ENCODE assay signal across 17 cellular contexts in genomic region chr11:69312418-69313399, GRCh38. TPM values are rescaled to one million over a fixed set of nuclear protein-coding genes. Genes with fewer than 3 reads are reported as not detected.
A peak's percentile ranks its signal among the peaks of the same experiment; 100 is the strongest.
DNase-seq lines count a peak whose midpoint lies in the region; ATAC-seq and TF ChIP-seq lines count a peak whose summit lies in the region.
"Had no signal": no experiment of that assay in that cellular context is flagged by ENCODE, and none has a peak within 500 bp of the region (broad histone marks: within the 10 kb centered on the region; RNA-seq: fewer than 3 reads in every experiment).

No MANE protein-coding gene starts in this region.

- peak; percentile 17 for DNase-seq in activated naive CD4-positive, alpha-beta T cell treated with anti-CD3 and anti-CD28 coated beads, Interleukin-2, amount 10 ng/mL, durations not matched to agents 7 days and 5 days
- no peak for DNase-seq in activated naive CD4-positive, alpha-beta T cell treated with Interleukin-2 at 50 U/mL for 16 hours
- peak; percentile 25 for DNase-seq in activated naive CD8-positive, alpha-beta T cell treated with anti-CD3 and anti-CD28 coated beads, Interleukin-2, amount 10 ng/mL, durations not matched to agents 7 days and 5 days
- DNase-seq in lower lobe of right lung (no peak), upper lobe of right lung (peak; percentile 60), RKO (ENCODE audit: low spot score) (no peak), cerebellar nuclear complex (lab: John Stamatoyannopoulos, UW) (no peak)
- DNase-seq in stimulated activated CD4-positive, alpha-beta T cell treated with anti-CD3 and anti-CD28 coated beads, Interleukin-15, amount 100 ng/mL, for 24 hours, result no peak
- DNase-seq: activated T-cell treated with anti-CD3 and anti-CD28 coated beads, Interleukin-2, amount 50 U/mL, for 48 hours; effector CD8-positive, alpha-beta T cell; EL; glutamatergic neuron; NCI-H524 treated with DMSO at 0.1 percent for 48 hours; stimulated activated CD4-positive, alpha-beta T cell treated with anti-CD3 and anti-CD28 coated beads, Interleukin-2, amount 100 ng/mL, for 24 hours; stimulated activated naive B cell treated with anti-CD40 and anti-IgM and Interleukin-4, amounts not matched to agents 10 μg/mL and 1 μg/mL and 100 μg/mL, for 72 hours; WERI-Rb-1 had no signal

- H3K27ac ChIP-seq in lower lobe of right lung (peak overlapping the region; percentile 27), upper lobe of right lung (peak overlapping the region; percentile 36)
- H3K27ac ChIP-seq: RWPE1, WERI-Rb-1 had no signal

- no peaks in the 10 kb centered on the region for H3K36me3 ChIP-seq in lower lobe of right lung
- no peaks in the 10 kb centered on the region for H3K36me3 ChIP-seq in upper lobe of right lung
- H3K36me3 ChIP-seq: WERI-Rb-1 had no signal

- H3K4me3 ChIP-seq in lower lobe of right lung (no peak overlapping the region), upper lobe of right lung (no peak overlapping the region)

- peak overlapping the region; percentile 56 for H3K27ac Mint-ChIP-seq in activated naive CD4-positive, alpha-beta T cell treated with anti-CD3 and anti-CD28 coated beads, Interleukin-2, amount 10 ng/mL, durations not matched to agents 7 days and 5 days
- peak overlapping the region; percentile 82 for H3K27ac Mint-ChIP-seq in activated naive CD8-positive, alpha-beta T cell treated with anti-CD3 and anti-CD28 coated beads, Interleukin-2, amount 10 ng/mL, durations not matched to agents 7 days and 5 days

- no peak for ATAC-seq in activated naive CD8-positive, alpha-beta T cell treated with anti-CD3 and anti-CD28 coated beads, Interleukin-2, amount 10 ng/mL, durations not matched to agents 7 days and 5 days (ENCODE audit: low read depth)
- ATAC-seq in lower lobe of right lung, result peak; percentile 30 to 31
- peak; percentile 27 for ATAC-seq in upper lobe of right lung

- CTCF ChIA-PET in activated naive CD4-positive, alpha-beta T cell treated with anti-CD3 and anti-CD28 coated beads, Interleukin-2, amount 10 ng/mL, durations not matched to agents 7 days and 5 days (lab: Charles Lee), result no interaction called here

- H3K27me3 ChIP-seq in lower lobe of right lung (ENCODE audit: low read depth) (no peaks in the 10 kb centered on the region), upper lobe of right lung (no peaks in the 10 kb centered on the region)

- H3K9me3 ChIP-seq in lower lobe of right lung, result no peaks in the 10 kb centered on the region
- no peaks in the 10 kb centered on the region for H3K9me3 ChIP-seq in upper lobe of right lung

- no peaks in the 10 kb centered on the region for H3K9me3 Mint-ChIP-seq in activated naive CD4-positive, alpha-beta T cell treated with anti-CD3 and anti-CD28 coated beads, Interleukin-2, amount 10 ng/mL, durations not matched to agents 7 days and 5 days
- H3K9me3 Mint-ChIP-seq in activated naive CD8-positive, alpha-beta T cell treated with anti-CD3 and anti-CD28 coated beads, Interleukin-2, amount 10 ng/mL, durations not matched to agents 7 days and 5 days, result no peaks in the 10 kb centered on the region

- H3K4me1 ChIP-seq in lower lobe of right lung, result peaks cover 26% of the 10 kb centered on the region
- H3K4me1 ChIP-seq in upper lobe of right lung, result peaks cover 24% of the 10 kb centered on the region

- peaks cover 33% of the 10 kb centered on the region for H3K4me1 Mint-ChIP-seq in activated naive CD4-positive, alpha-beta T cell treated with anti-CD3 and anti-CD28 coated beads, Interleukin-2, amount 10 ng/mL, durations not matched to agents 7 days and 5 days
- H3K4me1 Mint-ChIP-seq in activated naive CD8-positive, alpha-beta T cell treated with anti-CD3 and anti-CD28 coated beads, Interleukin-2, amount 10 ng/mL, durations not matched to agents 7 days and 5 days, result peaks cover 16% of the 10 kb centered on the region

- POLR2A ChIA-PET in activated naive CD8-positive, alpha-beta T cell treated with anti-CD3 and anti-CD28 coated beads, Interleukin-2, amount 10 ng/mL, durations not matched to agents 7 days and 5 days (lab: Charles Lee), result interaction anchor here (0.8 to 3.0 kb wide), 3 partner anchors 11 to 195 kb away, joined by 3 to 30 read pairs (median 8); no protein-coding TSS in a partner anchor

- H3K27me3 Mint-ChIP-seq in activated naive CD4-positive, alpha-beta T cell treated with anti-CD3 and anti-CD28 coated beads, Interleukin-2, amount 10 ng/mL, durations not matched to agents 7 days and 5 days, result peaks cover 27% of the 10 kb centered on the region
- no peaks in the 10 kb centered on the region for H3K27me3 Mint-ChIP-seq in activated naive CD8-positive, alpha-beta T cell treated with anti-CD3 and anti-CD28 coated beads, Interleukin-2, amount 10 ng/mL, durations not matched to agents 7 days and 5 days
- H3K27me3 Mint-ChIP-seq: stimulated activated naive B cell treated with anti-CD40 and anti-IgM and Interleukin-4, amounts not matched to agents 10 μg/mL and 1 μg/mL and 100 μg/mL, for 72 hours had no signal

- no peak overlapping the region for H3K4me3 Mint-ChIP-seq in activated naive CD4-positive, alpha-beta T cell treated with anti-CD3 and anti-CD28 coated beads, Interleukin-2, amount 10 ng/mL, durations not matched to agents 7 days and 5 days
- no peak overlapping the region for H3K4me3 Mint-ChIP-seq in activated naive CD8-positive, alpha-beta T cell treated with anti-CD3 and anti-CD28 coated beads, Interleukin-2, amount 10 ng/mL, durations not matched to agents 7 days and 5 days

- TF ChIP-seq CTCF in lower lobe of right lung (IDR thresholded peaks at IDR 0.05) (no peak), upper lobe of right lung (IDR thresholded peaks at IDR 0.05) (no peak)

- intact Hi-C loops in lower lobe of right lung (cut with DNase I), result no loop called here
- intact Hi-C loops in upper lobe of right lung (cut with DNase I), result no loop called here

- H3K36me3 Mint-ChIP-seq in activated naive CD4-positive, alpha-beta T cell treated with anti-CD3 and anti-CD28 coated beads, Interleukin-2, amount 10 ng/mL, durations not matched to agents 7 days and 5 days, result no peaks in the 10 kb centered on the region
- no peaks in the 10 kb centered on the region for H3K36me3 Mint-ChIP-seq in activated naive CD8-positive, alpha-beta T cell treated with anti-CD3 and anti-CD28 coated beads, Interleukin-2, amount 10 ng/mL, durations not matched to agents 7 days and 5 days

RNA-seq across cellular contexts. Expression of gene MYEOV, which starts 18.8 kb away (rescaled TPM):
- not detected for total RNA-seq in activated naive CD8-positive, alpha-beta T cell treated with anti-CD3 and anti-CD28 coated beads, Interleukin-2, amount 10 ng/mL, durations not matched to agents 7 days and 5 days
- total RNA-seq in lower lobe of right lung, result 1.2 TPM
- 0.23 TPM for total RNA-seq in upper lobe of right lung

Comparison
In these comparisons a context has a peak if more than half of its experiments do, and no peak if none do; other contexts are left out.
1. DNase-seq: peak in activated naive CD4-positive, alpha-beta T cell treated with anti-CD3 and anti-CD28 coated beads, Interleukin-2, amount 10 ng/mL, durations not matched to agents 7 days and 5 days (single experiment), activated naive CD8-positive, alpha-beta T cell treated with anti-CD3 and anti-CD28 coated beads, Interleukin-2, amount 10 ng/mL, durations not matched to agents 7 days and 5 days (single experiment) and upper lobe of right lung (single experiment); none in activated naive CD4-positive, alpha-beta T cell treated with Interleukin-2 at 50 U/mL for 16 hours (single experiment), lower lobe of right lung (single experiment), RKO (single experiment), cerebellar nuclear complex (0 of 2) and stimulated activated CD4-positive, alpha-beta T cell treated with anti-CD3 and anti-CD28 coated beads, Interleukin-15, amount 100 ng/mL, for 24 hours (single experiment).